ENCODE assay signal across 27 cellular contexts in the genomic region with DNA sequence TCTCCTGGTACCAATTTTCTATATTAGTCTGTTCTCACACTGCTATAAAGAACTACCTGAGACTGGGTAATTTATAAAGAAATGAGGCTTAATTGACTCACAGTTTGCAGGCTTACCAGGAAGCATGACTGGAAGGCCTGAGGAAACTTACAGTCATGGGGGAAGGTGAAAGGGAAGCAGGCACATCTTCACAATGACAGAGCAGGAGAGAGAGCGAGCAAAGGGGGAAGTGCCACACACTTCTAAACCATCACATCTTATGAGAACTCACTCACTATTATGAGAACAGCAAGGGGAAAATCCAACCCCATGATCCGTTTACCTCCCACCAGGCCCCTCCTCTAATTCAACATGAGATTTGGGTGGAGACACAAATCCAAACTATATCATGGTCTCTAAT.
DNase-seq lines count a peak whose midpoint lies in the region; ATAC-seq and TF ChIP-seq lines count a peak whose summit lies in the region.
"Had no signal": no experiment of that assay in that cellular context is flagged by ENCODE, and none has a peak within 500 bp of the region (broad histone marks: within the 10 kb centered on the region; RNA-seq: fewer than 3 reads in every experiment).

No MANE protein-coding gene starts in this region.

- ATAC-seq in stimulated activated naive CD8-positive, alpha-beta T cell treated with anti-CD3 and anti-CD28 coated beads, Interleukin-15, Interleukin-2, amounts not matched to agents 100 U/mL and 50 U/mL, for 24 hours, result no peak
- no peak for ATAC-seq in HG03378 (IDR thresholded peaks at IDR 0.05; ENCODE audit: unreplicated experiment)
- ATAC-seq: activated CD4-positive, alpha-beta T cell treated with anti-CD3 and anti-CD28 coated beads for 36 hours; activated CD8-positive, alpha-beta T cell treated with anti-CD3 and anti-CD28 coated beads, Interleukin-2, amount 10 ng/mL, durations not matched to agents 7 days and 5 days; body of pancreas; CD8-positive, alpha-beta T cell; gastroesophageal sphincter; left cardiac atrium; natural killer cell treated with Interleukin-12 subunit alpha and Interleukin-12 subunit beta and Interleukin-15 and Interleukin-18, amount 100 ng/mL, for 72 hours had no signal

- no peak overlapping the region for H3K4me3 ChIP-seq in Caco-2 (ENCODE audit: low read depth, low read length)
- H3K4me3 ChIP-seq: body of pancreas, gastroesophageal sphincter, lung, SK-N-MC, skin epidermis had no signal

- H3K36me3 Mint-ChIP-seq in stimulated activated naive CD8-positive, alpha-beta T cell treated with anti-CD3 and anti-CD28 coated beads, Interleukin-15, Interleukin-2, amounts not matched to agents 100 ng/mL and 50 ng/mL, for 24 hours (ENCODE audit: low read depth), result peaks cover 29% of the 10 kb centered on the region
- H3K36me3 Mint-ChIP-seq in dendritic cell treated with granulocyte-macrophage colony-stimulating factor and Interleukin-4, amounts not matched to agents 40 ng/mL and 50 ng/mL, for 4 days (ENCODE audit: low read depth), result peaks cover 11% of the 10 kb centered on the region
- no peaks in the 10 kb centered on the region for H3K36me3 Mint-ChIP-seq in Caco-2 (ENCODE audit: insufficient read depth, unreplicated experiment)
- H3K36me3 Mint-ChIP-seq in HFFc6 (ENCODE audit: low read depth), result peaks cover 11% of the 10 kb centered on the region

- no peaks in the 10 kb centered on the region; the same call in 1 of the 2 replicates for H3K36me3 ChIP-seq in Caco-2 (ENCODE audit: control insufficient read depth, insufficient read depth, low read length)
- H3K36me3 ChIP-seq: gastroesophageal sphincter had no signal

- DNase-seq in stimulated activated naive CD8-positive, alpha-beta T cell treated with anti-CD3 and anti-CD28 coated beads, Interleukin-15, Interleukin-2, amounts not matched to agents 100 U/mL and 50 U/mL, for 24 hours, result no peak
- DNase-seq in SIG-M5 (lab: John Stamatoyannopoulos, UW) (peak; percentile 8), AG08396 (ENCODE audit: low spot score) (no peak), Caco-2 (no peak), HFFc6 (no peak)
- DNase-seq: activated CD4-positive, alpha-beta T cell treated with anti-CD3 and anti-CD28 coated beads for 36 hours; activated CD8-positive, alpha-beta T cell treated with anti-CD3 and anti-CD28 coated beads, Interleukin-2, amount 10 ng/mL, durations not matched to agents 7 days and 5 days; activated naive CD4-positive, alpha-beta T cell treated with anti-CD3 and anti-CD28 coated beads for 36 hours; body of pancreas; CD8-positive, alpha-beta T cell; cerebellar nuclear complex; GOT3; hippocampal formation; immature natural killer cell; left cardiac atrium; NCI-H1048; NCI-H1694; RPMI8226; stimulated activated naive CD4-positive, alpha-beta T cell had no signal

- H3K27ac Mint-ChIP-seq in stimulated activated naive CD8-positive, alpha-beta T cell treated with anti-CD3 and anti-CD28 coated beads, Interleukin-15, Interleukin-2, amounts not matched to agents 100 ng/mL and 50 ng/mL, for 24 hours, result peak overlapping the region; percentile 36
- peak overlapping the region; percentile 58 for H3K27ac Mint-ChIP-seq in dendritic cell treated with granulocyte-macrophage colony-stimulating factor and Interleukin-4, amounts not matched to agents 40 ng/mL and 50 ng/mL, for 4 days
- H3K27ac Mint-ChIP-seq in Caco-2 (ENCODE audit: unreplicated experiment) (no peak overlapping the region), HFFc6 (no peak overlapping the region)
- H3K27ac Mint-ChIP-seq: activated CD4-positive, alpha-beta T cell treated with anti-CD3 and anti-CD28 coated beads for 36 hours; activated CD8-positive, alpha-beta T cell treated with anti-CD3 and anti-CD28 coated beads, Interleukin-2, amount 10 ng/mL, durations not matched to agents 7 days and 5 days; activated naive CD4-positive, alpha-beta T cell treated with anti-CD3 and anti-CD28 coated beads for 36 hours; CD8-positive, alpha-beta T cell; natural killer cell treated with Interleukin-12 subunit alpha and Interleukin-12 subunit beta and Interleukin-15 and Interleukin-18, amount 100 ng/mL, for 72 hours had no signal

- peaks cover 12% of the 10 kb centered on the region; the same call in 1 of the 2 replicates for H3K9me3 ChIP-seq in Caco-2
- H3K9me3 ChIP-seq: gastroesophageal sphincter had no signal

- H3K4me3 Mint-ChIP-seq in stimulated activated naive CD8-positive, alpha-beta T cell treated with anti-CD3 and anti-CD28 coated beads, Interleukin-15, Interleukin-2, amounts not matched to agents 100 ng/mL and 50 ng/mL, for 24 hours, result no peak overlapping the region
- H3K4me3 Mint-ChIP-seq in dendritic cell treated with granulocyte-macrophage colony-stimulating factor and Interleukin-4, amounts not matched to agents 40 ng/mL and 50 ng/mL, for 4 days, result no peak overlapping the region
- H3K4me3 Mint-ChIP-seq in Caco-2 (ENCODE audit: unreplicated experiment) (no peak overlapping the region), HFFc6 (no peak overlapping the region)
- H3K4me3 Mint-ChIP-seq: activated CD4-positive, alpha-beta T cell treated with anti-CD3 and anti-CD28 coated beads for 36 hours; activated CD8-positive, alpha-beta T cell treated with anti-CD3 and anti-CD28 coated beads, Interleukin-2, amount 10 ng/mL, durations not matched to agents 7 days and 5 days; activated naive CD4-positive, alpha-beta T cell treated with anti-CD3 and anti-CD28 coated beads for 36 hours; CD8-positive, alpha-beta T cell; immature natural killer cell; natural killer cell treated with Interleukin-12 subunit alpha and Interleukin-12 subunit beta and Interleukin-15 and Interleukin-18, amount 100 ng/mL, for 72 hours had no signal

- H3K27me3 ChIP-seq in Caco-2 (replicated peaks; ENCODE audit: control insufficient read depth, insufficient read depth, low read length), result no peaks in the 10 kb centered on the region
- H3K27me3 ChIP-seq: body of pancreas, gastroesophageal sphincter had no signal

- intact Hi-C loops in dendritic cell treated with granulocyte-macrophage colony-stimulating factor and Interleukin-4, amounts not matched to agents 40 ng/mL and 50 ng/mL, for 4 days (cut with micrococcal nuclease), result no loop called here
- intact Hi-C loops in Caco-2 (cut with micrococcal nuclease; ENCODE audit: unreplicated experiment), result no loop called here

- CTCF ChIA-PET in Caco-2 (lab: Charles Lee), result no interaction called here

- no peaks in the 10 kb centered on the region for H3K4me1 Mint-ChIP-seq in stimulated activated naive CD8-positive, alpha-beta T cell treated with anti-CD3 and anti-CD28 coated beads, Interleukin-15, Interleukin-2, amounts not matched to agents 100 ng/mL and 50 ng/mL, for 24 hours (ENCODE audit: low read depth)
- peaks cover 12% of the 10 kb centered on the region for H3K4me1 Mint-ChIP-seq in dendritic cell treated with granulocyte-macrophage colony-stimulating factor and Interleukin-4, amounts not matched to agents 40 ng/mL and 50 ng/mL, for 4 days (ENCODE audit: low read depth)
- no peaks in the 10 kb centered on the region for H3K4me1 Mint-ChIP-seq in Caco-2 (ENCODE audit: low read depth, unreplicated experiment)
- peaks cover 14% of the 10 kb centered on the region for H3K4me1 Mint-ChIP-seq in HFFc6 (ENCODE audit: low read depth)
- H3K4me1 Mint-ChIP-seq: activated CD4-positive, alpha-beta T cell treated with anti-CD3 and anti-CD28 coated beads for 36 hours; immature natural killer cell had no signal

- BruUV-seq in Caco-2 (replicated peaks; lab: Mats Ljungman, UMichigan), result no TSS peak

- no peaks in the 10 kb centered on the region for H3K27me3 Mint-ChIP-seq in stimulated activated naive CD8-positive, alpha-beta T cell treated with anti-CD3 and anti-CD28 coated beads, Interleukin-15, Interleukin-2, amounts not matched to agents 100 ng/mL and 50 ng/mL, for 24 hours
- no peaks in the 10 kb centered on the region for H3K27me3 Mint-ChIP-seq in dendritic cell treated with granulocyte-macrophage colony-stimulating factor and Interleukin-4, amounts not matched to agents 40 ng/mL and 50 ng/mL, for 4 days
- no peaks in the 10 kb centered on the region for H3K27me3 Mint-ChIP-seq in Caco-2 (ENCODE audit: insufficient read depth, unreplicated experiment)
- no peaks in the 10 kb centered on the region for H3K27me3 Mint-ChIP-seq in HFFc6 (ENCODE audit: insufficient read depth)
- H3K27me3 Mint-ChIP-seq: activated CD4-positive, alpha-beta T cell treated with anti-CD3 and anti-CD28 coated beads for 36 hours; natural killer cell treated with Interleukin-12 subunit alpha and Interleukin-12 subunit beta and Interleukin-15 and Interleukin-18, amount 100 ng/mL, for 72 hours had no signal

- POLR2A ChIA-PET in Caco-2 (lab: Charles Lee), result no interaction called here

- H3K9me3 Mint-ChIP-seq in stimulated activated naive CD8-positive, alpha-beta T cell treated with anti-CD3 and anti-CD28 coated beads, Interleukin-15, Interleukin-2, amounts not matched to agents 100 ng/mL and 50 ng/mL, for 24 hours, result peaks cover 12% of the 10 kb centered on the region
- peaks cover 17% of the 10 kb centered on the region for H3K9me3 Mint-ChIP-seq in dendritic cell treated with granulocyte-macrophage colony-stimulating factor and Interleukin-4, amounts not matched to agents 40 ng/mL and 50 ng/mL, for 4 days
- peaks cover 22% of the 10 kb centered on the region for H3K9me3 Mint-ChIP-seq in Caco-2 (ENCODE audit: unreplicated experiment)
- no peaks in the 10 kb centered on the region for H3K9me3 Mint-ChIP-seq in HFFc6
- H3K9me3 Mint-ChIP-seq: natural killer cell treated with Interleukin-12 subunit alpha and Interleukin-12 subunit beta and Interleukin-15 and Interleukin-18, amount 100 ng/mL, for 72 hours had no signal

- TF ChIP-seq CTCF in Caco-2 (IDR thresholded peaks at IDR 0.05; ENCODE audit: insufficient read depth in 1 of 2, low read depth in 1 of 2, low read length in 1 of 2, severe bottlenecking in 1 of 2, unreplicated experiment in 1 of 2), result no peak
- TF ChIP-seq CTCF in HFFc6 (IDR thresholded peaks at IDR 0.05), result no peak

- H3K4me1 ChIP-seq in Caco-2, result no peaks in the 10 kb centered on the region
- H3K4me1 ChIP-seq: body of pancreas had no signal

Comparison
In these comparisons a context has a peak if more than half of its experiments do, and no peak if none do; other contexts are left out.
1. H3K27ac Mint-ChIP-seq: peak in stimulated activated naive CD8-positive, alpha-beta T cell treated with anti-CD3 and anti-CD28 coated beads, Interleukin-15, Interleukin-2, amounts not matched to agents 100 ng/mL and 50 ng/mL, for 24 hours (single experiment) and dendritic cell treated with granulocyte-macrophage colony-stimulating factor and Interleukin-4, amounts not matched to agents 40 ng/mL and 50 ng/mL, for 4 days (single experiment); none in Caco-2 (single experiment) and HFFc6 (single experiment).